Comparison of ENCODE assay signal across 8 cellular contexts in the genomic region with DNA sequence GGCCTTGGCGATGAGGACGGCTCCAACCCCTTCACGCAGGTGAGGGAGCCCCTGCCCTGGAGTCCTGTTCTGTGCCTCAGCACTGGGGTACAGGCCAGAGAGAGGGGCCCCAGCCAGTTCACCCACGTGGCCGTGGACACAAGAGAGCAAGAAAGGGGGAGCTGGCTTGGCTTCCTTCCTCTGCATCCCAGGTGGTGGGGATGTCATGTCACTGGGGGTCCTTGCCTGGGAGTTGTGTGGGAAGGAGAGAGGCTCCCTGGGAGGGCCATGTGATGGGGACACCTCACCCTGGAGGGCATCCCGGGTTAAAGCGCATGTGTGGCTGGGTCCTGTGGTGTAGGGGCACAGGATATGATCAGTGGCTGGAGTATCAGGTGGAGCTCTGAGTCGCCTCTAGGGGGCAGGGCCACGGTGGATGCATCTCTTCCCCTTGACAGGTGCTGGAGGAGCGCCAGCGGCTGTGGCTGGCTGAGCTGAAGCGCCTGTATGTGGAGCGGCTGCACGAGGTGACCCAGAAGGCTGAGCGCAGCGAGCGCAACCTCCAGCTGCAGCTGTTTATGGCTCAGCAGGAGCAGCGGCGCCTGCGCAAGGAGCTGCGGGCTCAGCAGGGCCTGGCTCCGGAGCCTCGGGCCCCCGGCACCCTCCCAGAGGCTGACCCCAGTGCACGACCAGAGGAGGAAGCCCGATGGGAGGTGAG. TPM values are rescaled to one million over a fixed set of nuclear protein-coding genes. Genes with fewer than 3 reads are reported as not detected.
DNase-seq lines count a peak whose midpoint lies in the region; ATAC-seq and TF ChIP-seq lines count a peak whose summit lies in the region.

No MANE protein-coding gene starts in this region.

- H3K27ac Mint-ChIP-seq in T-cell: peak overlapping the region in 1 of 2 donors; percentile 52

- DNase-seq in NCI-H128 (lab: John Stamatoyannopoulos, UW; ENCODE audit: unreplicated experiment) (peak; percentile 81), T-cell (peak; percentile 61 to 92 (median 85)), inferior parietal cortex (ENCODE audit: extremely low spot score) (peak; percentile 51)
- DNase-seq in activated naive CD8-positive, alpha-beta T cell treated with anti-CD3 and anti-CD28 coated beads, Interleukin-2, amount 50 U/mL, for 16 hours (ENCODE audit: low read depth, low spot score): peak; percentile 51
- peak; percentile 51 to 72 for DNase-seq in stimulated activated CD4-positive, alpha-beta T cell treated with anti-CD3 and anti-CD28 coated beads, Interleukin-1b, Interleukin-23, amount 100 ng/mL, for 1 hour (ENCODE audit: low read depth in 2 of 2)

- POLR2A ChIA-PET in T-cell (lab: Charles Lee): interaction anchor here (0.5 to 0.6 kb wide), 4 partner anchors 22 to 1761 kb away, joined by 3 to 7 read pairs (median 4); no protein-coding TSS in a partner anchor

- CTCF ChIA-PET in T-cell (lab: Charles Lee): interaction anchor here (0.6 to 1.7 kb wide), 13 partner anchors 9 to 45 kb away, joined by 3 to 8 read pairs (median 4); a partner anchor contains a TSS

- no peaks in the 10 kb centered on the region for H3K36me3 Mint-ChIP-seq in T-cell

- no peak for TF ChIP-seq POLR2A in GM18505 (IDR thresholded peaks at IDR 0.05; ENCODE audit: borderline replicate concordance, extremely low read depth, insufficient read depth, insufficient read length)

- H3K9me3 Mint-ChIP-seq in T-cell: no peaks in the 10 kb centered on the region

- H3K4me3 Mint-ChIP-seq in T-cell: peak overlapping the region; percentile 59 to 67 (median 60)

- peaks cover 26 to 35% (median 27%) of the 10 kb centered on the region in 3 donors for H3K4me1 Mint-ChIP-seq in T-cell

- ATAC-seq in GM18505 (IDR thresholded peaks at IDR 0.05; ENCODE audit: unreplicated experiment) (peak; percentile 69), HG02763 (IDR thresholded peaks at IDR 0.05; ENCODE audit: unreplicated experiment) (peak; percentile 73), T-cell (replicated peaks in 1 of 4) (peak; percentile 81 to 92 (median 90)), HG03025 (IDR thresholded peaks at IDR 0.05; ENCODE audit: low FRiP score, unreplicated experiment) (no peak)

- H3K27me3 Mint-ChIP-seq in T-cell: no peaks in the 10 kb centered on the region

RNA-seq across cellular contexts. Expression of a gene that starts 7.5 kb away (rescaled TPM):
- 1 to 10 TPM; 4.0 to 8.1 (median 6.9) TPM for total RNA-seq in T-cell

RNA-seq across cellular contexts. Expression of a gene that starts 10.0 kb away (rescaled TPM):
- total RNA-seq in T-cell: 10 to 100 TPM; 22.4 to 40.9 (median 34.7) TPM

RNA-seq across cellular contexts. Expression of a gene that starts 32.9 kb away (rescaled TPM):
- 10 to 100 TPM; 61.2 to 95.6 (median 91.2) TPM for total RNA-seq in T-cell
